27 cellular contexts compared by ENCODE assay signal in genomic region chr2:227153766-227154486, GRCh38. TPM values are rescaled to one million over a fixed set of nuclear protein-coding genes. Genes with fewer than 3 reads are reported as not detected.
DNase-seq lines count a peak whose midpoint lies in the region; ATAC-seq and TF ChIP-seq lines count a peak whose summit lies in the region.
"Had no signal": no experiment of that assay in that cellular context is flagged by ENCODE, and none has a peak within 500 bp of the region (broad histone marks: within the 10 kb centered on the region; RNA-seq: fewer than 3 reads in every experiment).

No MANE protein-coding gene starts in this region.

- POLR2A ChIA-PET in PC-9 (lab: Charles Lee; ENCODE audit: unreplicated experiment), result no interaction called here

- H3K27me3 ChIP-seq in PC-9 (ENCODE audit: insufficient read depth, low read depth) (no peaks in the 10 kb centered on the region), left ventricle myocardium inferior (ENCODE audit: low read depth) (no peaks in the 10 kb centered on the region), psoas muscle (ENCODE audit: insufficient read depth in 3 of 3, low read length in 2 of 3) (no peaks in the 10 kb centered on the region)
- H3K27me3 ChIP-seq: right lobe of liver had no signal

- H4K20me1 ChIP-seq in PC-9 (ENCODE audit: insufficient read depth), result no peaks in the 10 kb centered on the region

- DNase-seq in Caki2 (ENCODE audit: low read depth) (peak; percentile 19), PC-9 (no peak), left ventricle myocardium inferior (peak; percentile 68), psoas muscle (no peak), midbrain (lab: John Stamatoyannopoulos, UW) (no peak), kidney glomerular epithelial cell (lab: John Stamatoyannopoulos, UW) (no peak)
- DNase-seq in activated CD4-positive, alpha-beta T cell treated with anti-CD3 and anti-CD28 coated beads for 4 hours, result no peak
- DNase-seq: activated CD8-positive, alpha-beta memory T cell treated with anti-CD3 and anti-CD28 coated beads for 24 hours; activated T-cell treated with anti-CD3 and anti-CD28 coated beads, Interleukin-2, amount 50 U/mL, for 72 hours; effector CD8-positive, alpha-beta T cell; GF-D8; head of caudate nucleus; immature natural killer cell; KBM-7; naive B cell; NCI-H1694; NCI-H446 treated with DMSO at 0.1 percent for 48 hours; occipital lobe; right lobe of liver; T-helper 9 cell had no signal

- no peak overlapping the region for H2AFZ ChIP-seq in PC-9

- in situ Hi-C loops in Caki2 (cut with HindIII; ENCODE audit: low pct_unique_long_range_greater_than_20kb, low sequenced_read_pairs), result no loop called here

- WGBS in psoas muscle, 3 donors, result 54 to 79% (median 57%) methylated on average over 4 of the region's 4 CpGs

- H3K79me2 ChIP-seq in PC-9 (ENCODE audit: low read depth), result no peaks in the 10 kb centered on the region

- no peak overlapping the region for H3K27ac ChIP-seq in PC-9
- peak overlapping the region; percentile 76 for H3K27ac ChIP-seq in left ventricle myocardium inferior (replicated peaks)
- peak overlapping the region; percentile 36 for H3K27ac ChIP-seq in psoas muscle
- H3K27ac ChIP-seq: right lobe of liver, RWPE1 had no signal

- intact Hi-C loops in PC-9 (cut with micrococcal nuclease; ENCODE audit: unreplicated experiment) (no loop called here), left ventricle myocardium inferior (cut with micrococcal nuclease) (no loop called here), psoas muscle (cut with DNase I) (no loop called here)

- H3K4me3 ChIP-seq in PC-9 (no peak overlapping the region), left ventricle myocardium inferior (no peak overlapping the region), psoas muscle (no peak overlapping the region)
- H3K4me3 ChIP-seq: right lobe of liver, thoracic aorta had no signal

- H3K9me2 ChIP-seq in PC-9 (ENCODE audit: insufficient read depth), result no peaks in the 10 kb centered on the region

- TF ChIP-seq CTCF in PC-9 (conservative IDR thresholded peaks at IDR 0.05) (no peak), left ventricle myocardium inferior (IDR thresholded peaks at IDR 0.05; ENCODE audit: borderline replicate concordance) (no peak), psoas muscle (IDR thresholded peaks at IDR 0.05) (no peak)

- CTCF ChIA-PET in PC-9 (lab: Charles Lee), result no interaction called here

- no peaks in the 10 kb centered on the region for H3K9me3 ChIP-seq in PC-9 (ENCODE audit: insufficient read depth, low read depth)
- H3K9me3 ChIP-seq in left ventricle myocardium inferior (replicated peaks), result no peaks in the 10 kb centered on the region
- no peaks in the 10 kb centered on the region for H3K9me3 ChIP-seq in psoas muscle
- H3K9me3 ChIP-seq: right lobe of liver, thoracic aorta had no signal

- ATAC-seq in psoas muscle (peak; percentile 70 to 81 (median 74)), HG02970 (IDR thresholded peaks at IDR 0.05; ENCODE audit: low FRiP score, unreplicated experiment) (no peak)
- ATAC-seq: activated naive CD4-positive, alpha-beta T cell treated with anti-CD3 and anti-CD28 coated beads, Interleukin-2, amount 50 U/mL, for 72 hours; activated T-cell treated with anti-CD3 and anti-CD28 coated beads, Interleukin-2, amount 50 U/mL, for 72 hours; esophagus mucosa; right lobe of liver had no signal

- TSS peak; percentile 54 for BruUV-seq in PC-9 (replicated peaks; lab: Mats Ljungman, UMichigan)

- no peaks in the 10 kb centered on the region for H3F3A ChIP-seq in PC-9 (ENCODE audit: insufficient read depth, low read depth)

- no peak overlapping the region for H3K4me2 ChIP-seq in PC-9

- H3K4me1 ChIP-seq in PC-9 (replicated peaks; ENCODE audit: insufficient read depth), result no peaks in the 10 kb centered on the region
- peaks cover 31% of the 10 kb centered on the region for H3K4me1 ChIP-seq in left ventricle myocardium inferior
- H3K4me1 ChIP-seq in psoas muscle, result peaks cover 41% of the 10 kb centered on the region
- H3K4me1 ChIP-seq: right lobe of liver had no signal

- H3K36me3 ChIP-seq in PC-9 (ENCODE audit: low read depth), result no peaks in the 10 kb centered on the region
- no peaks in the 10 kb centered on the region for H3K36me3 ChIP-seq in left ventricle myocardium inferior
- no peaks in the 10 kb centered on the region for H3K36me3 ChIP-seq in psoas muscle (ENCODE audit: insufficient read depth in 1 of 2, low read depth in 1 of 2)
- H3K36me3 ChIP-seq: right lobe of liver, thoracic aorta had no signal

RNA-seq across cellular contexts. Expression of gene COL4A4, which starts 10.1 kb away (rescaled TPM):
- 3.3 and 6.3 TPM in 2 replicates for total RNA-seq in Caki2 (2014; rRNA removed; shearing (Covaris generic); ENCODE audit: low replicate concordance)
- total RNA-seq in PC-9 (2021) (5.6 and 6.0 TPM in 2 replicates), left ventricle myocardium inferior (8.9 TPM), psoas muscle (10 to 100 TPM in 2 of 4 donors, 1 to 10 TPM in 2; 4.6 to 16.0 (median 10.3) TPM)
- polyA plus RNA-seq in psoas muscle, result 1 to 10 TPM; 1.7 to 2.3 (median 2.0) TPM
- total RNA-seq: activated naive CD4-positive, alpha-beta T cell treated with anti-CD3 and anti-CD28 coated beads, Interleukin-2, amount 50 U/mL, for 72 hours; lung microvascular endothelial cell had no signal

RNA-seq across cellular contexts. Expression of gene COL4A3, which starts 10.5 kb away (rescaled TPM):
- total RNA-seq in Caki2 (2014; rRNA removed; shearing (Covaris generic); ENCODE audit: low replicate concordance), result 3.4 and 3.9 TPM in 2 replicates
- 2.2 and 3.5 TPM in 2 replicates for total RNA-seq in PC-9 (2021)
- 4.4 TPM for total RNA-seq in left ventricle myocardium inferior
- total RNA-seq in psoas muscle, result 10 to 100 TPM in 2 of 4 donors, 1 to 10 TPM in 2; 5.5 to 29.4 (median 14.9) TPM
- 1 to 10 TPM; 3.1 to 5.6 (median 3.8) TPM for polyA plus RNA-seq in psoas muscle
- total RNA-seq: activated naive CD4-positive, alpha-beta T cell treated with anti-CD3 and anti-CD28 coated beads, Interleukin-2, amount 50 U/mL, for 72 hours; lung microvascular endothelial cell had no signal
- polyA plus RNA-seq: CD14-positive monocyte had no signal

Comparison
In these comparisons a context has a peak if more than half of its experiments do, and no peak if none do; other contexts are left out.
1. DNase-seq: peak in Caki2 (single experiment) and left ventricle myocardium inferior (single experiment); none in PC-9 (0 of 2), psoas muscle (0 of 2), midbrain (single experiment), activated CD4-positive, alpha-beta T cell treated with anti-CD3 and anti-CD28 coated beads for 4 hours (0 of 2) and kidney glomerular epithelial cell (single experiment).